ENCODE assay signal across 1 cellular context in genomic region chr10:131732631-131733127, GRCh38.
TF ChIP-seq lines count a peak whose summit lies in the region.

No MANE protein-coding gene starts in this region.

TF ChIP-seq in HCT116, 20 proteins besides CTCF, POLR2A, EP300 and RAD21:
- TF ChIP-seq YY1 (IDR thresholded peaks at IDR 0.05; ENCODE audit: extremely low read depth, insufficient replicate concordance, low read depth, low read length) (no peak), ELF1 (IDR thresholded peaks at IDR 0.05; ENCODE audit: borderline replicate concordance, low read depth) (no peak), POLR2AphosphoS5 (IDR thresholded peaks at IDR 0.05; ENCODE audit: low read depth, low read length) (no peak), EZH2 (IDR thresholded peaks at IDR 0.05) (no peak), EZH2phosphoT487 (IDR thresholded peaks at IDR 0.05; ENCODE audit: borderline replicate concordance) (no peak), ZNF274 (IDR thresholded peaks at IDR 0.05; ENCODE audit: low read depth, low read length) (no peak), ATF3 (IDR thresholded peaks at IDR 0.05) (no peak), SP1 (IDR thresholded peaks at IDR 0.05; ENCODE audit: low read depth) (no peak), ZBTB33 (IDR thresholded peaks at IDR 0.05; ENCODE audit: extremely low read depth, insufficient replicate concordance, low read length) (no peak), CBX3 (IDR thresholded peaks at IDR 0.05; ENCODE audit: low read depth) (no peak), SRF (IDR thresholded peaks at IDR 0.05; ENCODE audit: low read depth) (no peak), MAX (IDR thresholded peaks at IDR 0.05) (no peak), REST (IDR thresholded peaks at IDR 0.05; ENCODE audit: low read depth) (no peak), EGR1 (IDR thresholded peaks at IDR 0.05; ENCODE audit: low read depth) (no peak), SIN3A (IDR thresholded peaks at IDR 0.05; ENCODE audit: low read depth) (no peak), TCF7L2 (IDR thresholded peaks at IDR 0.05; ENCODE audit: borderline replicate concordance, extremely low read depth, insufficient read depth, insufficient read length) (no peak), FOSL1 (IDR thresholded peaks at IDR 0.05; ENCODE audit: low read depth) (no peak), JUND (IDR thresholded peaks at IDR 0.05) (no peak), ZFX (IDR thresholded peaks at IDR 0.05) (no peak)
